1 cellular context compared by ENCODE assay signal in genomic region chr22:19201130-19201857, GRCh38.
TF ChIP-seq lines count a peak whose summit lies in the region.

No MANE protein-coding gene starts in this region.

TF ChIP-seq in WTC11, 78 proteins besides CTCF, POLR2A, EP300 and RAD21 (continued from another document):
- TF ChIP-seq ZBTB43 (CRISPR knock-in tag; IDR thresholded peaks at IDR 0.05) (no peak), FOXK1 (CRISPR knock-in tag; IDR thresholded peaks at IDR 0.05) (no peak), ARID4B (CRISPR knock-in tag; IDR thresholded peaks at IDR 0.05; ENCODE audit: borderline replicate concordance) (no peak), FOXP1 (CRISPR knock-in tag; IDR thresholded peaks at IDR 0.05; ENCODE audit: borderline replicate concordance) (no peak), HMGA2 (CRISPR knock-in tag; IDR thresholded peaks at IDR 0.05) (no peak), MLX (CRISPR knock-in tag; IDR thresholded peaks at IDR 0.05) (no peak), ELF4 (CRISPR knock-in tag; IDR thresholded peaks at IDR 0.05; ENCODE audit: low read depth) (no peak), SMAD3 (CRISPR knock-in tag; IDR thresholded peaks at IDR 0.05; ENCODE audit: borderline replicate concordance) (no peak), JAZF1 (CRISPR knock-in tag; IDR thresholded peaks at IDR 0.05) (no peak)
